ENCODE assay signal across 23 cellular contexts in the genomic region with DNA sequence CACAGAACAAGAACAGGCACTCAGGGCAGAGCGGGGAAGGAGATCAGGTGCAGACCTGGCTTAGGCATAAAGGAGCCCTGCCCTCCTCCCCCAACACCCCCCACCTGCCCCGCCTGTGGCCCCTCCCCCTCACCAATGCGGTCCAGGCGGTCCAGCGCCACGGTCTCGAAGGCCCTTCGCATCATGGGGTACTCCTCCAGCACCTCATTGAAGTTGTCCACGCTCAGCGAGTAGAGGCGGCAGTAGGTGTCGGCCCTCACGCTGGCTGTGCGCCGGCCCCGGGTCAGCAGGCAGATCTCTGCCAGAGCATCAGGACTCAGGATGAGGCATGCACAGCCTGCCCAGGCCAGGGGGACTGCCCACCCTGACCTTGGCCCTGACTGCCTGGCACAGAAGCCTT. TPM values are rescaled to one million over a fixed set of nuclear protein-coding genes. Genes with fewer than 3 reads are reported as not detected.
A peak's percentile ranks its signal among the peaks of the same experiment; 100 is the strongest.
DNase-seq lines count a peak whose midpoint lies in the region; ATAC-seq, FAIRE-seq and TF ChIP-seq lines count a peak whose summit lies in the region.
"Had no signal": no experiment of that assay in that cellular context is flagged by ENCODE, and none has a peak within 500 bp of the region (broad histone marks: within the 10 kb centered on the region; RNA-seq: fewer than 3 reads in every experiment).

No MANE protein-coding gene starts in this region.

- peak overlapping the region; percentile 55 for H3K23ac ChIP-seq in neuronal stem cell (ENCODE audit: low read depth, low read length, poor library complexity)

- peak overlapping the region; percentile 42 for H2BK5ac ChIP-seq in neuronal stem cell (ENCODE audit: low read length)

- no peak for TF ChIP-seq CTCF in heart right ventricle (IDR thresholded peaks at IDR 0.05)
- no peak for TF ChIP-seq CTCF in upper lobe of right lung (IDR thresholded peaks at IDR 0.05)
- TF ChIP-seq CTCF in MM.1S (IDR thresholded peaks at IDR 0.05; ENCODE audit: low read length) = no peak

- H2BK120ac ChIP-seq in neuronal stem cell (ENCODE audit: low read depth, low read length) = peak overlapping the region; percentile 41

- ATAC-seq in left ventricle myocardium superior (no peak), heart right ventricle (no peak), upper lobe of right lung (no peak)
- ATAC-seq: A549 had no signal

- H4K20me1 ChIP-seq in MM.1S (ENCODE audit: insufficient read depth, low read length) = no peaks in the 10 kb centered on the region

- intact Hi-C loops in left ventricle myocardium superior (cut with micrococcal nuclease) = no loop called here
- intact Hi-C loops in heart right ventricle (cut with DNase I) = no loop called here
- intact Hi-C loops in upper lobe of right lung (cut with DNase I) = no loop called here

- peak; percentile 14 for DNase-seq in left ventricle myocardium superior
- DNase-seq in heart right ventricle = no peak
- no peak for DNase-seq in HTR-8/SVneo (ENCODE audit: insufficient read length, low spot score)
- DNase-seq in neuronal stem cell (ENCODE audit: low spot score) = no peak
- DNase-seq in upper lobe of right lung = peak; percentile 59
- no peak for DNase-seq in NCI-H128 (lab: John Stamatoyannopoulos, UW; ENCODE audit: unreplicated experiment)
- DNase-seq in MM.1S = no peak
- DNase-seq: Calu3, DND-41, GOT3, HCEC 1CT, NCI-H1092, NCI-H1436, NCI-H187, NCI-H2171 treated with DMSO at 0.1 percent for 48 hours, NCI-H345, NCI-H524, NCI-H774 had no signal

- no peak overlapping the region for H2BK15ac ChIP-seq in neuronal stem cell (ENCODE audit: low read length)

- H3K4me1 ChIP-seq in heart right ventricle = peaks cover 0 to 6% (median 3%) of the 10 kb centered on the region in 9 donors
- peaks cover 0 to 2% of the 10 kb centered on the region in 2 donors for H3K4me1 ChIP-seq in neuronal stem cell (ENCODE audit: control insufficient read depth in 2 of 2, insufficient read depth in 1 of 2, low read depth in 1 of 2, low read length in 2 of 2)
- H3K4me1 ChIP-seq in upper lobe of right lung = no peaks in the 10 kb centered on the region
- no peaks in the 10 kb centered on the region for H3K4me1 ChIP-seq in MM.1S (ENCODE audit: low read length)
- H3K4me1 ChIP-seq: A549, SJSA1 had no signal

- no peak overlapping the region for H3K27ac ChIP-seq in heart right ventricle
- no peak overlapping the region for H3K27ac ChIP-seq in neuronal stem cell (replicated peaks; ENCODE audit: low read length)
- no peak overlapping the region for H3K27ac ChIP-seq in upper lobe of right lung
- no peak overlapping the region for H3K27ac ChIP-seq in MM.1S (ENCODE audit: low read length)
- H3K27ac ChIP-seq: A549, SJSA1 had no signal

- no peaks in the 10 kb centered on the region for H3K9me2 ChIP-seq in MM.1S (replicated peaks; ENCODE audit: insufficient read depth, low read length)

- peak; percentile 72 for FAIRE-seq in HTR-8/SVneo (lab: Jason Lieb, UNC)
- FAIRE-seq: A549, GM12892, RCC 7860 had no signal

- no peak overlapping the region for H4K91ac ChIP-seq in neuronal stem cell (ENCODE audit: low read depth, low read length, poor library complexity)

- no peak overlapping the region for H2AK5ac ChIP-seq in neuronal stem cell (ENCODE audit: low read depth, low read length)

- H3K4me3 ChIP-seq in heart right ventricle (no peak overlapping the region), neuronal stem cell (ENCODE audit: low read length in 2 of 2) (no peak overlapping the region), upper lobe of right lung (no peak overlapping the region), MM.1S (ENCODE audit: low read length) (no peak overlapping the region)
- H3K4me3 ChIP-seq: A549, SJSA1 had no signal

- H3K18ac ChIP-seq in neuronal stem cell (ENCODE audit: low read length) = no peak overlapping the region

- H3K9ac ChIP-seq in neuronal stem cell (ENCODE audit: low read depth, low read length, poor library complexity) (no peak overlapping the region), MM.1S (ENCODE audit: low read length) (no peak overlapping the region)

- no peak overlapping the region for H3K4me2 ChIP-seq in neuronal stem cell (ENCODE audit: insufficient read depth, low read length, poor library complexity, severe bottlenecking)
- no peak overlapping the region for H3K4me2 ChIP-seq in MM.1S (ENCODE audit: low read depth, low read length)
- H3K4me2 ChIP-seq: A549 had no signal

- peaks cover 0 to 30% (median 19%) of the 10 kb centered on the region in 7 donors for H3K27me3 ChIP-seq in heart right ventricle
- H3K27me3 ChIP-seq in neuronal stem cell (ENCODE audit: control insufficient read depth in 3 of 3, insufficient read depth in 3 of 3, low read depth in 1 of 3, low read length in 3 of 3) = no peaks in the 10 kb centered on the region
- peaks cover 22% of the 10 kb centered on the region for H3K27me3 ChIP-seq in upper lobe of right lung
- H3K27me3 ChIP-seq in MM.1S (replicated peaks; ENCODE audit: insufficient read depth, low read length) = no peaks in the 10 kb centered on the region
- H3K27me3 ChIP-seq: SJSA1 had no signal

- peak overlapping the region; percentile 56 for H3K14ac ChIP-seq in neuronal stem cell (ENCODE audit: low read length)

- no peaks in the 10 kb centered on the region for H3F3A ChIP-seq in MM.1S (ENCODE audit: insufficient read depth, low read length)

- H2AFZ ChIP-seq in neuronal stem cell (ENCODE audit: low read length) (no peak overlapping the region), MM.1S (ENCODE audit: low read length) (no peak overlapping the region)

- H3K36me3 ChIP-seq in heart right ventricle = peaks cover 0 to 10% (median 0%) of the 10 kb centered on the region in 9 donors
- H3K36me3 ChIP-seq in neuronal stem cell (replicated peaks in 1 of 2; ENCODE audit: control insufficient read depth in 2 of 2, insufficient read depth in 2 of 2, low read length in 2 of 2) = peaks cover 0 to 4% of the 10 kb centered on the region in 2 donors
- no peaks in the 10 kb centered on the region for H3K36me3 ChIP-seq in upper lobe of right lung
- H3K36me3 ChIP-seq in MM.1S (replicated peaks; ENCODE audit: insufficient read depth, low read length) = no peaks in the 10 kb centered on the region
- H3K36me3 ChIP-seq: SJSA1 had no signal

- H3K79me1 ChIP-seq in neuronal stem cell (ENCODE audit: low read depth, low read length) = peaks cover 2% of the 10 kb centered on the region

- H3K9me3 ChIP-seq in heart right ventricle (no peaks in the 10 kb centered on the region), neuronal stem cell (replicated peaks in 1 of 2; ENCODE audit: control insufficient read depth in 2 of 2, insufficient read depth in 1 of 2, low read depth in 1 of 2, low read length in 2 of 2) (no peaks in the 10 kb centered on the region), upper lobe of right lung (no peaks in the 10 kb centered on the region), MM.1S (replicated peaks; ENCODE audit: insufficient read depth, low read length) (no peaks in the 10 kb centered on the region)
- H3K9me3 ChIP-seq: A549, SJSA1 had no signal

- H3K79me2 ChIP-seq in MM.1S (ENCODE audit: low read length) = no peaks in the 10 kb centered on the region

- H3K4ac ChIP-seq in neuronal stem cell (ENCODE audit: low read length) = no peak overlapping the region

- H2BK12ac ChIP-seq in neuronal stem cell (ENCODE audit: low read length) = no peak overlapping the region

- H4K8ac ChIP-seq in neuronal stem cell (ENCODE audit: low read depth, low read length) = peak overlapping the region; percentile 43

- 93 to 97% methylated on average over 16 of the region's 16 CpGs for WGBS in heart right ventricle, 2 donors
- no CpG with 5 or more reads among the region's 16 CpGs for WGBS in neuronal stem cell (ENCODE audit: extremely low coverage in 2 of 2, insufficient read length in 2 of 2, insufficient replicate concordance in 1 of 2), 2 donors

RNA-seq across cellular contexts. Expression of a gene that starts 44.8 kb away (rescaled TPM):
- total RNA-seq in left ventricle myocardium superior (21.1 TPM), heart right ventricle (10 to 100 TPM in 4 of 10 donors, 1 to 10 TPM in 6; 4.1 to 24.9 (median 7.9) TPM), upper lobe of right lung (0.06 TPM)
- 1 to 10 TPM; 2.2 to 4.4 TPM for polyA plus RNA-seq in heart right ventricle
- 1.5 TPM for polyA plus RNA-seq in neuronal stem cell (2013, experiment 1 of 2)
- 1.6 TPM for polyA plus RNA-seq in neuronal stem cell (2013, experiment 2 of 2)
- total RNA-seq: SJSA1 had no signal
- polyA plus RNA-seq: CD14-positive monocyte had no signal

Comparison
In these comparisons a context has a peak if more than half of its experiments do, and no peak if none do; other contexts are left out.
1. DNase-seq: peak in left ventricle myocardium superior (single experiment) and upper lobe of right lung (single experiment); none in heart right ventricle (0 of 2), HTR-8/SVneo (single experiment), neuronal stem cell (single experiment), NCI-H128 (single experiment) and MM.1S (single experiment).